8 cellular contexts compared by ENCODE assay signal in the genomic region with DNA sequence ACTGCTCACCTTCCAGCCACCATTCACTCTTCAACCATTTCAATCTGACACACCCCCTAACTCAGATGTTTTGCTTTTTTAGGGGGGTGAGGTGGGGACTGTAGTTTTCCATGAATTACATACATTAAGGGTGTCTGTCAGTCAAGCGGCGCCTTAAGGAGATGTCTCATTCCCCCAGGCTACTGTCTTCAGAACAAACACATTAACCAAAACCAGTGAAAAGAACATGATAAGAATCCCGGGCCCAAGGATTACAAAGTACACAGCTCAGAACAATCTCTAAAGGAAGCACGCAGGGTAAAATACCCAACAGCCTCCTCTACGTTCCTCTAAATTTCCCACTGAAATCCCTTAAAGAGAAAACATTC.
DNase-seq lines count a peak whose midpoint lies in the region; ATAC-seq, FAIRE-seq and TF ChIP-seq lines count a peak whose summit lies in the region.

No MANE protein-coding gene starts in this region.

- H4K20me1 ChIP-seq in mammary epithelial cell (ENCODE audit: insufficient read depth, low read length): no peaks in the 10 kb centered on the region

- no peak for DNase-seq in BE2C
- DNase-seq in HL-60 (ENCODE audit: low read depth in 1 of 2, low spot score in 1 of 2): no peak
- no peak for DNase-seq in mammary epithelial cell
- no peak for DNase-seq in memory B cell (ENCODE audit: low spot score in 2 of 2)
- no peak for DNase-seq in upper lobe of right lung
- DNase-seq in GM12892 (ENCODE audit: insufficient read length): no peak
- no peak for DNase-seq in NCI-H2107 (lab: John Stamatoyannopoulos, UW)

- no peaks in the 10 kb centered on the region for H3K36me3 Mint-ChIP-seq in memory B cell

- in situ Hi-C loops in mammary epithelial cell (cut with MboI; ENCODE audit: low sequenced_read_pairs in 2 of 2): loop anchor here (5.0 to 10.0 kb wide), 3 partner anchors 122 to 272 kb away; no protein-coding TSS in a partner anchor

- peak overlapping the region; percentile 86 for H3K27ac ChIP-seq in HL-60 (replicated peaks)
- H3K27ac ChIP-seq in mammary epithelial cell (ENCODE audit: insufficient read depth, low read depth, low read length): peak overlapping the region; percentile 87
- H3K27ac ChIP-seq in upper lobe of right lung: peak overlapping the region; percentile 98

- H3K27me3 ChIP-seq in BE2C (no peaks in the 10 kb centered on the region), HL-60 (ENCODE audit: insufficient read depth, poor library complexity, severe bottlenecking) (no peaks in the 10 kb centered on the region), mammary epithelial cell (ENCODE audit: insufficient read depth, low read length) (no peaks in the 10 kb centered on the region), upper lobe of right lung (no peaks in the 10 kb centered on the region)

- peak overlapping the region; percentile 94 for H3K9ac ChIP-seq in mammary epithelial cell (ENCODE audit: insufficient read depth, low read length)

- H3K4me2 ChIP-seq in mammary epithelial cell (ENCODE audit: insufficient read depth, low read depth, low read length): peak overlapping the region; percentile 78

- CTCF ChIA-PET in mammary epithelial cell (lab: Charles Lee; ENCODE audit: low non-redundant PET): interaction anchor here (0.7 to 1.4 kb wide), 3 partner anchors 24 to 272 kb away, joined by 3 to 9 read pairs (median 3); no protein-coding TSS in a partner anchor

- dilution Hi-C loops in mammary epithelial cell (cut with HindIII; ENCODE audit: low sequenced_read_pairs): no loop called here

- H3K4me1 ChIP-seq in BE2C (no peaks in the 10 kb centered on the region), mammary epithelial cell (ENCODE audit: insufficient read depth, low read length) (peaks cover 31% of the 10 kb centered on the region), upper lobe of right lung (peaks cover 34% of the 10 kb centered on the region)

- H3K4me3 Mint-ChIP-seq in memory B cell: peak overlapping the region; percentile 89

- TF ChIP-seq POLR2A in GM12892 (IDR thresholded peaks at IDR 0.05; ENCODE audit: low read depth, low read length): no peak

- no peaks in the 10 kb centered on the region for H3K27me3 Mint-ChIP-seq in memory B cell

- BruUV-seq in mammary epithelial cell (replicated peaks; lab: Mats Ljungman, UMichigan): TSS peak; percentile 80

- 12% methylated on average over 5 of the region's 5 CpGs for WGBS in mammary epithelial cell (ENCODE audit: low coverage, missing lambda C conversion rate)

- H3K36me3 ChIP-seq in BE2C: no peaks in the 10 kb centered on the region
- no peaks in the 10 kb centered on the region for H3K36me3 ChIP-seq in mammary epithelial cell (ENCODE audit: insufficient read depth, low read length)
- no peaks in the 10 kb centered on the region for H3K36me3 ChIP-seq in upper lobe of right lung

- no peak for FAIRE-seq in GM12892 (lab: Jason Lieb, UNC)

- ATAC-seq in memory B cell (ENCODE audit: low read depth) (peak; percentile 5), upper lobe of right lung (no peak), HG03565 (IDR thresholded peaks at IDR 0.05; ENCODE audit: unreplicated experiment) (no peak)

- TF ChIP-seq CTCF in BE2C (IDR thresholded peaks at IDR 0.05; ENCODE audit: low read depth, low read length) (no peak), HL-60 (IDR thresholded peaks at IDR 0.05; ENCODE audit: insufficient read depth, low read length) (no peak), mammary epithelial cell (conservative IDR thresholded peaks at IDR 0.05 in 1 of 2, IDR thresholded peaks at IDR 0.05 in 1 of 2; ENCODE audit: extremely low read depth in 1 of 2, insufficient read depth in 1 of 2, low read depth in 1 of 2, low read length in 2 of 2) (no peak), upper lobe of right lung (IDR thresholded peaks at IDR 0.05) (no peak)

- peak overlapping the region; percentile 100 for H3K27ac Mint-ChIP-seq in memory B cell

- H3K4me1 Mint-ChIP-seq in memory B cell: peaks cover 35% of the 10 kb centered on the region

- peak overlapping the region; percentile 81 for H2AFZ ChIP-seq in mammary epithelial cell (ENCODE audit: low read depth, low read length)

- intact Hi-C loops in mammary epithelial cell (cut with micrococcal nuclease): loop anchor here (1.0 to 5.0 kb wide), 6 partner anchors 63 to 269 kb away; a partner anchor contains a TSS
- intact Hi-C loops in upper lobe of right lung (cut with DNase I): loop anchor here (10.0 kb wide), 1 partner anchor 62 kb away; a partner anchor contains a TSS

- H3K9me3 Mint-ChIP-seq in memory B cell: no peaks in the 10 kb centered on the region

- peaks cover 14% of the 10 kb centered on the region for H3K79me2 ChIP-seq in mammary epithelial cell (ENCODE audit: insufficient read depth, low read length)

- H3K9me3 ChIP-seq in BE2C: no peaks in the 10 kb centered on the region
- no peaks in the 10 kb centered on the region for H3K9me3 ChIP-seq in mammary epithelial cell (replicated peaks; ENCODE audit: insufficient read depth, low read length)
- no peaks in the 10 kb centered on the region for H3K9me3 ChIP-seq in upper lobe of right lung

- H3K4me3 ChIP-seq in BE2C (ENCODE audit: low read depth, low read length): peak overlapping the region; percentile 89
- peak overlapping the region; percentile 44 for H3K4me3 ChIP-seq in HL-60 (replicated peaks; ENCODE audit: insufficient read depth, low read length)
- peak overlapping the region; percentile 63 to 71 (median 67) for H3K4me3 ChIP-seq in mammary epithelial cell (replicated peaks in 1 of 3; ENCODE audit: insufficient read depth in 1 of 3, low read depth in 2 of 3, low read length in 3 of 3)
- peak overlapping the region; percentile 82 for H3K4me3 ChIP-seq in upper lobe of right lung
